In genomic region chr6:160030103-160030502, GRCh38 we compare ENCODE assay signal across 9 cellular contexts.
DNase-seq lines count a peak whose midpoint lies in the region; ATAC-seq, FAIRE-seq and TF ChIP-seq lines count a peak whose summit lies in the region.
"Had no signal": no experiment of that assay in that cellular context is flagged by ENCODE, and none has a peak within 500 bp of the region (broad histone marks: within the 10 kb centered on the region; RNA-seq: fewer than 3 reads in every experiment).

No MANE protein-coding gene starts in this region.

- no peak; the same call in 1 of the 2 replicates for TF ChIP-seq CTCF in HFFc6 (IDR thresholded peaks at IDR 0.05)
- TF ChIP-seq CTCF in pancreas (IDR thresholded peaks at IDR 0.05), result no peak

- peaks cover 54% of the 10 kb centered on the region for H3K4me1 Mint-ChIP-seq in HFFc6 (ENCODE audit: low read depth)
- H3K4me1 Mint-ChIP-seq in activated naive CD4-positive, alpha-beta T cell treated with anti-CD3 and anti-CD28 coated beads, Interleukin-2, amount 10 ng/mL, durations not matched to agents 7 days and 5 days, result peaks cover 14% of the 10 kb centered on the region

- peaks cover 49% of the 10 kb centered on the region for H3K36me3 Mint-ChIP-seq in HFFc6 (ENCODE audit: low read depth)
- H3K36me3 Mint-ChIP-seq in activated naive CD4-positive, alpha-beta T cell treated with anti-CD3 and anti-CD28 coated beads, Interleukin-2, amount 10 ng/mL, durations not matched to agents 7 days and 5 days, result peaks cover 65% of the 10 kb centered on the region

- peak overlapping the region; percentile 94 for H3K27ac Mint-ChIP-seq in HFFc6
- H3K27ac Mint-ChIP-seq in activated naive CD4-positive, alpha-beta T cell treated with anti-CD3 and anti-CD28 coated beads, Interleukin-2, amount 10 ng/mL, durations not matched to agents 7 days and 5 days, result no peak overlapping the region

- ATAC-seq in SK-N-SH treated with all-trans-retinoic acid at 6 μM for 48 hours (peak; percentile 98), pancreas (peak; percentile 70 to 87 (median 86)), GM19351 (IDR thresholded peaks at IDR 0.05; ENCODE audit: unreplicated experiment) (no peak), GM18517 (IDR thresholded peaks at IDR 0.05; ENCODE audit: unreplicated experiment) (no peak)
- ATAC-seq: K562 had no signal

- peak; percentile 91 for DNase-seq in HFFc6
- peak in 39 of 42 donors; percentile 28 to 82 (median 61) for DNase-seq in head of caudate nucleus
- DNase-seq in pancreas, result peak; percentile 68 to 87 (median 82)
- DNase-seq in activated naive CD4-positive, alpha-beta T cell treated with anti-CD3 and anti-CD28 coated beads, Interleukin-2, amount 10 ng/mL, durations not matched to agents 7 days and 5 days, result no peak
- DNase-seq in NCI-H2081 treated with DMSO at 0.1 percent for 48 hours (lab: John Stamatoyannopoulos, UW), result no peak

- peak overlapping the region; percentile 76 for H3K4me3 Mint-ChIP-seq in HFFc6
- H3K4me3 Mint-ChIP-seq in activated naive CD4-positive, alpha-beta T cell treated with anti-CD3 and anti-CD28 coated beads, Interleukin-2, amount 10 ng/mL, durations not matched to agents 7 days and 5 days, result no peak overlapping the region

- no peaks in the 10 kb centered on the region for H3K9me3 Mint-ChIP-seq in HFFc6
- no peaks in the 10 kb centered on the region for H3K9me3 Mint-ChIP-seq in activated naive CD4-positive, alpha-beta T cell treated with anti-CD3 and anti-CD28 coated beads, Interleukin-2, amount 10 ng/mL, durations not matched to agents 7 days and 5 days

- H3K4me3 ChIP-seq in pancreas, result no peak overlapping the region
- H3K4me3 ChIP-seq: K562 had no signal

- peak overlapping the region; percentile 18 to 72 (median 60) for H3K27ac ChIP-seq in pancreas

- no peak for FAIRE-seq in pancreas (lab: Jason Lieb, UNC)
- FAIRE-seq: K562 had no signal

- intact Hi-C loops in head of caudate nucleus (cut with DNase I) (loop anchor here (10.0 kb wide), 1 partner anchor 55 kb away; no protein-coding TSS in a partner anchor), pancreas (cut with DNase I) (no loop called here)

- CTCF ChIA-PET in activated naive CD4-positive, alpha-beta T cell treated with anti-CD3 and anti-CD28 coated beads, Interleukin-2, amount 10 ng/mL, durations not matched to agents 7 days and 5 days (lab: Charles Lee), result no interaction called here

- H3K27me3 ChIP-seq in pancreas, result no peaks in the 10 kb centered on the region

- peaks cover 0 to 34% (median 21%) of the 10 kb centered on the region in 3 donors for H3K36me3 ChIP-seq in pancreas

- no peaks in the 10 kb centered on the region for H3K27me3 Mint-ChIP-seq in HFFc6 (ENCODE audit: insufficient read depth)
- H3K27me3 Mint-ChIP-seq in activated naive CD4-positive, alpha-beta T cell treated with anti-CD3 and anti-CD28 coated beads, Interleukin-2, amount 10 ng/mL, durations not matched to agents 7 days and 5 days, result no peaks in the 10 kb centered on the region

- no peaks in the 10 kb centered on the region for H3K9me3 ChIP-seq in pancreas

- 11 to 14% methylated on average over 5 of the region's 5 CpGs for WGBS in pancreas, 2 donors

- H3K4me1 ChIP-seq in pancreas, result peaks cover 10 to 32% (median 28%) of the 10 kb centered on the region in 3 donors

TF ChIP-seq in SK-N-SH treated with all-trans-retinoic acid at 6 μM for 48 hours, 23 proteins besides CTCF, POLR2A, EP300 and RAD21:
- TF ChIP-seq, protein P1, sequence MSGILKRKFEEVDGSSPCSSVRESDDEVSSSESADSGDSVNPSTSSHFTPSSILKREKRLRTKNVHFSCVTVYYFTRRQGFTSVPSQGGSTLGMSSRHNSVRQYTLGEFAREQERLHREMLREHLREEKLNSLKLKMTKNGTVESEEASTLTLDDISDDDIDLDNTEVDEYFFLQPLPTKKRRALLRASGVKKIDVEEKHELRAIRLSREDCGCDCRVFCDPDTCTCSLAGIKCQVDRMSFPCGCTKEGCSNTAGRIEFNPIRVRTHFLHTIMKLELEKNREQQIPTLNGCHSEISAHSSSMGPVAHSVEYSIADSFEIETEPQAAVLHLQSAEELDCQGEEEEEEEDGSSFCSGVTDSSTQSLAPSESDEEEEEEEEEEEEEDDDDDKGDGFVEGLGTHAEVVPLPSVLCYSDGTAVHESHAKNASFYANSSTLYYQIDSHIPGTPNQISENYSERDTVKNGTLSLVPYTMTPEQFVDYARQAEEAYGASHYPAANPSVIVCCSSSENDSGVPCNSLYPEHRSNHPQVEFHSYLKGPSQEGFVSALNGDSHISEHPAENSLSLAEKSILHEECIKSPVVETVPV (CRISPR knock-in tag; IDR thresholded peaks at IDR 0.05), result no peak
- TF ChIP-seq CSDC2 (CRISPR knock-in tag; IDR thresholded peaks at IDR 0.05) (no peak), ISL1 (CRISPR knock-in tag; IDR thresholded peaks at IDR 0.05) (no peak), ESRRG (CRISPR knock-in tag; IDR thresholded peaks at IDR 0.05) (no peak), TCF4 (CRISPR knock-in tag; IDR thresholded peaks at IDR 0.05; ENCODE audit: borderline replicate concordance) (no peak)

Comparison
In these comparisons a context has a peak if more than half of its experiments do, and no peak if none do; other contexts are left out.
1. DNase-seq: peak in HFFc6 (single experiment), head of caudate nucleus (39 of 42) and pancreas (6 of 6); none in activated naive CD4-positive, alpha-beta T cell treated with anti-CD3 and anti-CD28 coated beads, Interleukin-2, amount 10 ng/mL, durations not matched to agents 7 days and 5 days (single experiment) and NCI-H2081 treated with DMSO at 0.1 percent for 48 hours (single experiment).
2. ATAC-seq: peak in SK-N-SH treated with all-trans-retinoic acid at 6 μM for 48 hours (single experiment) and pancreas (4 of 4); none in GM19351 (single experiment) and GM18517 (single experiment).